ENCODE assay signal across 1 cellular context in the genomic region with DNA sequence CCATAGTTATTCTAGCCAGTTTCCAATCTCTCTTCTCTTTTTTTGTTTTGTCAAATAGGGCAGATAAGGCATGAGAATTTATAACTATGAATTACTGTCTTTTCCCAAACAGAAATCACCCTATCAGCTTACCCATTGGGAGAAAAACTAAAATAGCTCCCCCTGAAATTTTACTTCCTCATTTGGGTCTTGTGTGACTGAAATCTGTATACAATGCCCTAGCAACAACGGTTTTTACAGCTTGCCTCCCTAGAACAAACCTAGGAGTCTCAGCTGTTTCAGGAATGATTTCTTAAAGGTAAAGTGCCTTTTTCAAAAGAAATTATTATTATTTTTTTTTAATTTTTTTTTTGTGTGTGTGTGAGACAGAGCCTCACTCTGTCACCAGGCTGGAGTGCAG.
TF ChIP-seq lines count a peak whose summit lies in the region.

No MANE protein-coding gene starts in this region.

TF ChIP-seq in SK-N-SH treated with all-trans-retinoic acid at 6 μM for 48 hours, 23 proteins besides CTCF, POLR2A, EP300 and RAD21 (continued from another document):
- TF ChIP-seq, protein P1, sequence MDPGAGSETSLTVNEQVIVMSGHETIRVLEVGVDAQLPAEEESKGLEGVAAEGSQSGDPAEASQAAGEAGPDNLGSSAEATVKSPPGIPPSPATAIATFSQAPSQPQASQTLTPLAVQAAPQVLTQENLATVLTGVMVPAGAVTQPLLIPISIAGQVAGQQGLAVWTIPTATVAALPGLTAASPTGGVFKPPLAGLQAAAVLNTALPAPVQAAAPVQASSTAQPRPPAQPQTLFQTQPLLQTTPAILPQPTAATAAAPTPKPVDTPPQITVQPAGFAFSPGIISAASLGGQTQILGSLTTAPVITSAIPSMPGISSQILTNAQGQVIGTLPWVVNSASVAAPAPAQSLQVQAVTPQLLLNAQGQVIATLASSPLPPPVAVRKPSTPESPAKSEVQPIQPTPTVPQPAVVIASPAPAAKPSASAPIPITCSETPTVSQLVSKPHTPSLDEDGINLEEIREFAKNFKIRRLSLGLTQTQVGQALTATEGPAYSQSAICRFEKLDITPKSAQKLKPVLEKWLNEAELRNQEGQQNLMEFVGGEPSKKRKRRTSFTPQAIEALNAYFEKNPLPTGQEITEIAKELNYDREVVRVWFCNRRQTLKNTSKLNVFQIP (CRISPR knock-in tag; IDR thresholded peaks at IDR 0.05; ENCODE audit: borderline replicate concordance, low read depth): no peak
- TF ChIP-seq TCF4 (CRISPR knock-in tag; IDR thresholded peaks at IDR 0.05; ENCODE audit: borderline replicate concordance) (no peak), ZFP3 (CRISPR knock-in tag; IDR thresholded peaks at IDR 0.05) (no peak)
- TF ChIP-seq, protein P2, sequence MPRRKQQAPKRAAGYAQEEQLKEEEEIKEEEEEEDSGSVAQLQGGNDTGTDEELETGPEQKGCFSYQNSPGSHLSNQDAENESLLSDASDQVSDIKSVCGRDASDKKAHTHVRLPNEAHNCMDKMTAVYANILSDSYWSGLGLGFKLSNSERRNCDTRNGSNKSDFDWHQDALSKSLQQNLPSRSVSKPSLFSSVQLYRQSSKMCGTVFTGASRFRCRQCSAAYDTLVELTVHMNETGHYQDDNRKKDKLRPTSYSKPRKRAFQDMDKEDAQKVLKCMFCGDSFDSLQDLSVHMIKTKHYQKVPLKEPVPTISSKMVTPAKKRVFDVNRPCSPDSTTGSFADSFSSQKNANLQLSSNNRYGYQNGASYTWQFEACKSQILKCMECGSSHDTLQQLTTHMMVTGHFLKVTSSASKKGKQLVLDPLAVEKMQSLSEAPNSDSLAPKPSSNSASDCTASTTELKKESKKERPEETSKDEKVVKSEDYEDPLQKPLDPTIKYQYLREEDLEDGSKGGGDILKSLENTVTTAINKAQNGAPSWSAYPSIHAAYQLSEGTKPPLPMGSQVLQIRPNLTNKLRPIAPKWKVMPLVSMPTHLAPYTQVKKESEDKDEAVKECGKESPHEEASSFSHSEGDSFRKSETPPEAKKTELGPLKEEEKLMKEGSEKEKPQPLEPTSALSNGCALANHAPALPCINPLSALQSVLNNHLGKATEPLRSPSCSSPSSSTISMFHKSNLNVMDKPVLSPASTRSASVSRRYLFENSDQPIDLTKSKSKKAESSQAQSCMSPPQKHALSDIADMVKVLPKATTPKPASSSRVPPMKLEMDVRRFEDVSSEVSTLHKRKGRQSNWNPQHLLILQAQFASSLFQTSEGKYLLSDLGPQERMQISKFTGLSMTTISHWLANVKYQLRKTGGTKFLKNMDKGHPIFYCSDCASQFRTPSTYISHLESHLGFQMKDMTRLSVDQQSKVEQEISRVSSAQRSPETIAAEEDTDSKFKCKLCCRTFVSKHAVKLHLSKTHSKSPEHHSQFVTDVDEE (CRISPR knock-in tag; IDR thresholded peaks at IDR 0.05): no peak
